ENCODE assay signal across 1 cellular context in genomic region chr16:22671301-22672076, GRCh38.
TF ChIP-seq lines count a peak whose summit lies in the region.

No MANE protein-coding gene starts in this region.

TF ChIP-seq in H1, 55 proteins besides CTCF, POLR2A, EP300 and RAD21:
- TF ChIP-seq PHF8 (conservative IDR thresholded peaks at IDR 0.05; ENCODE audit: low read depth, low read length): no peak
- TF ChIP-seq, protein P1, sequence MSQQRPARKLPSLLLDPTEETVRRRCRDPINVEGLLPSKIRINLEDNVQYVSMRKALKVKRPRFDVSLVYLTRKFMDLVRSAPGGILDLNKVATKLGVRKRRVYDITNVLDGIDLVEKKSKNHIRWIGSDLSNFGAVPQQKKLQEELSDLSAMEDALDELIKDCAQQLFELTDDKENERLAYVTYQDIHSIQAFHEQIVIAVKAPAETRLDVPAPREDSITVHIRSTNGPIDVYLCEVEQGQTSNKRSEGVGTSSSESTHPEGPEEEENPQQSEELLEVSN (IDR thresholded peaks at IDR 0.05): no peak
- no peak for TF ChIP-seq SIX5 (IDR thresholded peaks at IDR 0.05; ENCODE audit: low read depth, low read length)
- TF ChIP-seq CHD1 (IDR thresholded peaks at IDR 0.05; ENCODE audit: low read depth, low read length): no peak
- TF ChIP-seq ZNF274 (IDR thresholded peaks at IDR 0.05; ENCODE audit: borderline replicate concordance, extremely low read depth, low read length): no peak
- no peak for TF ChIP-seq GABPA (IDR thresholded peaks at IDR 0.05; ENCODE audit: borderline replicate concordance, insufficient read depth, low read length)
- no peak for TF ChIP-seq YY1 (IDR thresholded peaks at IDR 0.05; ENCODE audit: low read depth, low read length)
- no peak for TF ChIP-seq KDM1A (IDR thresholded peaks at IDR 0.05; ENCODE audit: borderline replicate concordance, low read length)
- no peak for TF ChIP-seq POU5F1 (IDR thresholded peaks at IDR 0.05; ENCODE audit: low read depth, low read length)
